In the genomic region with DNA sequence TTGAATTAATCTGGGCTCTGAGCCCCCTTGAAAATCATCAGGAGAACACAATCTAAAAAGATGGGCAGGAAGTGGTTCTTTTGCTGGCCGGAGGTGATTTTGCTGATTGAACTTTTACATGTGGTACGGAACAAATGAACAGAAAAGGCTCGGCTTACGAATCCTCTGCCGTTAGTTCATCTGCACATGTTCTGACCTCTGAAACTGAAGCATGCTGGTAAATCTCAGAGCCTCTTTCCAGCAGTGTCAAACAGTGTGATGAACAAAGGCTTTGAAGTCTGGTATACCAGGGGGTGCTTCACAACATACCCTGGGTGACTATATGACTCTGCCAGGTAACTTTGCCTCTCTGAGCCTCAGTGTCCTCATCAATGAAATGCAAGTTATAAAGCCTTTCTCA, we compare ENCODE assay signal across 11 cellular contexts.
DNase-seq lines count a peak whose midpoint lies in the region; ATAC-seq and TF ChIP-seq lines count a peak whose summit lies in the region.
"Had no signal": no experiment of that assay in that cellular context is flagged by ENCODE, and none has a peak within 500 bp of the region (broad histone marks: within the 10 kb centered on the region; RNA-seq: fewer than 3 reads in every experiment).

No MANE protein-coding gene starts in this region.

- H2BK120ac ChIP-seq in IMR-90 (ENCODE audit: low read depth, low read length): peak overlapping the region; percentile 90

- peak overlapping the region; percentile 93 for H2AK5ac ChIP-seq in IMR-90 (ENCODE audit: low read depth, low read length)

- H2BK5ac ChIP-seq in IMR-90 (ENCODE audit: low read depth, low read length, poor library complexity, severe bottlenecking): peak overlapping the region; percentile 72

- no peak overlapping the region for H2AFZ ChIP-seq in IMR-90 (replicated peaks; ENCODE audit: low read length, poor library complexity)
- H2AFZ ChIP-seq: PC-9 had no signal

- H3K9me1 ChIP-seq in IMR-90 (ENCODE audit: insufficient read depth, low read length): peaks cover 23% of the 10 kb centered on the region

- TF ChIP-seq POLR2A in IMR-90 (IDR thresholded peaks at IDR 0.05; ENCODE audit: low read depth, low read length): no peak
- TF ChIP-seq POLR2A in esophagus muscularis mucosa (IDR thresholded peaks at IDR 0.05; ENCODE audit: low read depth): no peak

- H3K18ac ChIP-seq in IMR-90 (ENCODE audit: low read depth, low read length): peak overlapping the region; percentile 87

- CTCF ChIA-PET in IMR-90 (lab: Yijun Ruan, JAX): interaction anchor here (0.7 to 2.8 kb wide), 4 partner anchors 106 to 224 kb away, joined by 3 to 14 read pairs (median 4); no protein-coding TSS in a partner anchor

- peak overlapping the region; percentile 85 for H4K91ac ChIP-seq in IMR-90 (ENCODE audit: insufficient read depth, low read depth, low read length)

- H3K9me3 ChIP-seq in IMR-90 (ENCODE audit: control insufficient read depth, insufficient read depth, low read length) (no peaks in the 10 kb centered on the region), esophagus muscularis mucosa (no peaks in the 10 kb centered on the region)

- 94% methylated on average over 3 of the region's 5 CpGs; no CpG with 5 or more reads in 1 of the 2 experiments for WGBS in IMR-90 (ENCODE audit: extremely low coverage in 2 of 2, insufficient read length in 1 of 2), 2 experiments
- 86% methylated on average over 5 of the region's 5 CpGs for WGBS in esophagus muscularis mucosa

- H3K4me1 ChIP-seq in IMR-90 (ENCODE audit: control insufficient read depth, insufficient read depth, low read length): peaks cover 27% of the 10 kb centered on the region
- H3K4me1 ChIP-seq in esophagus muscularis mucosa: peaks cover 9 to 32% (median 26%) of the 10 kb centered on the region in 4 donors

- peak overlapping the region; percentile 78 for H2BK20ac ChIP-seq in IMR-90 (ENCODE audit: low read depth, low read length)

- H3K4me2 ChIP-seq in IMR-90 (ENCODE audit: low read depth, low read length): no peak overlapping the region
- H3K4me2 ChIP-seq: PC-9 had no signal

- no peak for TF ChIP-seq EP300 in esophagus muscularis mucosa (IDR thresholded peaks at IDR 0.05)

- peak overlapping the region; percentile 19; the same call in 1 of the 2 replicates for H3K23ac ChIP-seq in IMR-90 (ENCODE audit: low read depth, low read length)

- H3K27ac ChIP-seq in IMR-90 (ENCODE audit: insufficient read depth, low read length) (peak overlapping the region; percentile 6; the same call in 1 of the 2 replicates), esophagus muscularis mucosa (replicated peaks in 1 of 4) (peak overlapping the region; percentile 2 to 46 (median 22))
- H3K27ac ChIP-seq: PC-9 had no signal

- no peak overlapping the region for H3K56ac ChIP-seq in IMR-90 (ENCODE audit: extremely low read depth, insufficient read depth, low read length)

- dilution Hi-C loops in IMR-90 (cut with HindIII; ENCODE audit: low sequenced_read_pairs, unreplicated experiment): no loop called here

- no TSS peak for BruUV-seq in IMR-90 (replicated peaks; lab: Mats Ljungman, UMichigan)

- intact Hi-C loops in IMR-90 (cut with micrococcal nuclease) (loop anchor here (1.0 to 10.0 kb wide), 3 partner anchors 219 to 771 kb away; a partner anchor contains a TSS), esophagus muscularis mucosa (cut with DNase I) (loop anchor here (10.0 kb wide), 1 partner anchor 101 kb away; no protein-coding TSS in a partner anchor)

- no peaks in the 10 kb centered on the region for H3K27me3 ChIP-seq in IMR-90 (ENCODE audit: control insufficient read depth, insufficient read depth, low read length)
- no peaks in the 10 kb centered on the region for H3K27me3 ChIP-seq in esophagus muscularis mucosa

- no peak for TF ChIP-seq RAD21 in IMR-90 (IDR thresholded peaks at IDR 0.05; ENCODE audit: low read length)

- H3K79me1 ChIP-seq in IMR-90 (ENCODE audit: low read depth in 1 of 2, low read length in 2 of 2): no peaks in the 10 kb centered on the region

- no peaks in the 10 kb centered on the region for H3K36me3 ChIP-seq in IMR-90 (ENCODE audit: control insufficient read depth, insufficient read depth, low read length)
- no peaks in the 10 kb centered on the region for H3K36me3 ChIP-seq in esophagus muscularis mucosa

- H4K5ac ChIP-seq in IMR-90 (ENCODE audit: low read depth, low read length): peak overlapping the region; percentile 68; the same call in 1 of the 2 replicates

- H4K8ac ChIP-seq in IMR-90 (ENCODE audit: low read depth in 2 of 2, low read length in 2 of 2): peak overlapping the region; percentile 13 to 67; a peak in 3 of 4 replicates

- H3K4me3 ChIP-seq in IMR-90 (ENCODE audit: insufficient read depth, low read depth, low read length) (no peak overlapping the region), esophagus muscularis mucosa (no peak overlapping the region)
- H3K4me3 ChIP-seq: PC-9 had no signal

- TF ChIP-seq CTCF in IMR-90 (conservative IDR thresholded peaks at IDR 0.05; ENCODE audit: low read depth, low read length): no peak
- TF ChIP-seq CTCF in esophagus muscularis mucosa (IDR thresholded peaks at IDR 0.05): no peak

- peak overlapping the region; percentile 84 for H3K4ac ChIP-seq in IMR-90 (ENCODE audit: low read depth, low read length)

- peak overlapping the region; percentile 77 for H2BK15ac ChIP-seq in IMR-90 (ENCODE audit: low read depth, low read length)

- peaks cover 3% of the 10 kb centered on the region; the same call in 1 of the 2 replicates for H4K20me1 ChIP-seq in IMR-90 (ENCODE audit: insufficient read depth, low read length)

- H2AK9ac ChIP-seq in IMR-90 (replicated peaks; ENCODE audit: low read depth, low read length, poor library complexity): peak overlapping the region; percentile 14

- POLR2A ChIA-PET in IMR-90 (lab: Charles Lee; ENCODE audit: unreplicated experiment): interaction anchor here (0.5 kb wide), 1 partner anchor 84 kb away, joined by 4 read pairs; no protein-coding TSS in a partner anchor

- H3K14ac ChIP-seq in IMR-90 (replicated peaks; ENCODE audit: low read depth, low read length): peak overlapping the region; percentile 10

- peak; percentile 56 to 69 for ATAC-seq in activated CD4-positive, CD25-positive, alpha-beta regulatory T cell treated with anti-CD3 and anti-CD28 coated beads, Interleukin-2, amount 50 U/mL, for 24 hours
- no peak for ATAC-seq in IMR-90 (ENCODE audit: low read depth)
- ATAC-seq in stimulated activated naive CD8-positive, alpha-beta T cell treated with anti-CD3 and anti-CD28 coated beads, Interleukin-15, Interleukin-2, amounts not matched to agents 100 U/mL and 50 U/mL, for 24 hours: peak; percentile 89
- ATAC-seq in GM21526 (IDR thresholded peaks at IDR 0.05; ENCODE audit: low FRiP score, unreplicated experiment): no peak
- ATAC-seq in GM18873 (IDR thresholded peaks at IDR 0.05; ENCODE audit: low FRiP score, unreplicated experiment): no peak

- in situ Hi-C loops in IMR-90 (cut with MboI; ENCODE audit: low sequenced_read_pairs): no loop called here

- H3K9ac ChIP-seq in IMR-90 (ENCODE audit: low read depth, low read length): no peak overlapping the region

- no peak for DNase-seq in activated CD4-positive, CD25-positive, alpha-beta regulatory T cell treated with anti-CD3 and anti-CD28 coated beads, Interleukin-2, amount 50 U/mL, for 72 hours
- DNase-seq in IMR-90 (no peak), esophagus muscularis mucosa (ENCODE audit: extremely low spot score) (no peak), OCI-M2 (lab: John Stamatoyannopoulos, UW; ENCODE audit: unreplicated experiment) (no peak)
- peak; percentile 18 for DNase-seq in stimulated activated naive CD8-positive, alpha-beta T cell treated with anti-CD3 and anti-CD28 coated beads, Interleukin-15, Interleukin-2, amounts not matched to agents 100 U/mL and 50 U/mL, for 24 hours
- DNase-seq: 8988T, PC-9, trophoblast cell had no signal

TF ChIP-seq in IMR-90, 13 proteins besides CTCF, POLR2A, EP300 and RAD21:
- TF ChIP-seq, protein P1, sequence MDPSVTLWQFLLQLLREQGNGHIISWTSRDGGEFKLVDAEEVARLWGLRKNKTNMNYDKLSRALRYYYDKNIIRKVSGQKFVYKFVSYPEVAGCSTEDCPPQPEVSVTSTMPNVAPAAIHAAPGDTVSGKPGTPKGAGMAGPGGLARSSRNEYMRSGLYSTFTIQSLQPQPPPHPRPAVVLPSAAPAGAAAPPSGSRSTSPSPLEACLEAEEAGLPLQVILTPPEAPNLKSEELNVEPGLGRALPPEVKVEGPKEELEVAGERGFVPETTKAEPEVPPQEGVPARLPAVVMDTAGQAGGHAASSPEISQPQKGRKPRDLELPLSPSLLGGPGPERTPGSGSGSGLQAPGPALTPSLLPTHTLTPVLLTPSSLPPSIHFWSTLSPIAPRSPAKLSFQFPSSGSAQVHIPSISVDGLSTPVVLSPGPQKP (IDR thresholded peaks at IDR 0.05; ENCODE audit: borderline replicate concordance, low read depth, low read length): no peak
- no peak for TF ChIP-seq MXI1 (IDR thresholded peaks at IDR 0.05; ENCODE audit: borderline replicate concordance, low read depth, low read length)
- TF ChIP-seq RCOR1 (IDR thresholded peaks at IDR 0.05; ENCODE audit: insufficient replicate concordance, low read length): no peak
- no peak for TF ChIP-seq CHD1 (IDR thresholded peaks at IDR 0.05; ENCODE audit: low read depth, low read length)
- no peak for TF ChIP-seq MAZ (IDR thresholded peaks at IDR 0.05; ENCODE audit: borderline replicate concordance, low read depth, low read length)
- TF ChIP-seq MAFK (IDR thresholded peaks at IDR 0.05; ENCODE audit: low read depth, low read length): no peak
- no peak for TF ChIP-seq SMC3 (IDR thresholded peaks at IDR 0.05; ENCODE audit: low read depth, low read length)
- no peak for TF ChIP-seq FOS (IDR thresholded peaks at IDR 0.05; ENCODE audit: low read depth, low read length)

Comparison
In these comparisons a context has a peak if more than half of its experiments do, and no peak if none do; other contexts are left out.
1. ATAC-seq: peak in activated CD4-positive, CD25-positive, alpha-beta regulatory T cell treated with anti-CD3 and anti-CD28 coated beads, Interleukin-2, amount 50 U/mL, for 24 hours (2 of 2) and stimulated activated naive CD8-positive, alpha-beta T cell treated with anti-CD3 and anti-CD28 coated beads, Interleukin-15, Interleukin-2, amounts not matched to agents 100 U/mL and 50 U/mL, for 24 hours (single experiment); none in IMR-90 (single experiment), GM21526 (single experiment) and GM18873 (single experiment).